ENCODE assay signal across 2 cellular contexts in genomic region chr3:65714138-65714537, GRCh38.
TF ChIP-seq lines count a peak whose summit lies in the region.

No MANE protein-coding gene starts in this region.

TF ChIP-seq in SK-N-SH treated with all-trans-retinoic acid at 6 μM for 48 hours, 23 proteins besides CTCF, POLR2A, EP300 and RAD21 (continued from another document):
- no peak for TF ChIP-seq TSHZ2 (CRISPR knock-in tag; IDR thresholded peaks at IDR 0.05)
- TF ChIP-seq POU6F1 (CRISPR knock-in tag; IDR thresholded peaks at IDR 0.05; ENCODE audit: borderline replicate concordance, low read depth), result no peak
- TF ChIP-seq PPARA (CRISPR knock-in tag; IDR thresholded peaks at IDR 0.05; ENCODE audit: borderline replicate concordance), result no peak
- TF ChIP-seq TOX (CRISPR knock-in tag; IDR thresholded peaks at IDR 0.05; ENCODE audit: borderline replicate concordance), result no peak
- no peak for TF ChIP-seq ESRRG (CRISPR knock-in tag; IDR thresholded peaks at IDR 0.05)
- TF ChIP-seq SNAI2 (CRISPR knock-in tag; IDR thresholded peaks at IDR 0.05), result no peak
- TF ChIP-seq ZFP3 (CRISPR knock-in tag; IDR thresholded peaks at IDR 0.05), result no peak
- TF ChIP-seq RARB (CRISPR knock-in tag; IDR thresholded peaks at IDR 0.05), result no peak
- no peak for TF ChIP-seq OSR1 (CRISPR knock-in tag; IDR thresholded peaks at IDR 0.05)
- TF ChIP-seq ZFP30 (CRISPR knock-in tag; IDR thresholded peaks at IDR 0.05), result no peak
- no peak for TF ChIP-seq CSDC2 (CRISPR knock-in tag; IDR thresholded peaks at IDR 0.05)
- no peak for TF ChIP-seq ZNF565 (CRISPR knock-in tag; conservative IDR thresholded peaks at IDR 0.05; ENCODE audit: low read depth)
- no peak for TF ChIP-seq ZNF8 (CRISPR knock-in tag; IDR thresholded peaks at IDR 0.05)
- TF ChIP-seq PATZ1 (CRISPR knock-in tag; IDR thresholded peaks at IDR 0.05; ENCODE audit: borderline replicate concordance), result no peak

TF ChIP-seq in SK-N-SH, 30 proteins besides CTCF, POLR2A, EP300 and RAD21 (continued from another document):
- no peak for TF ChIP-seq ZBTB33 (IDR thresholded peaks at IDR 0.05; ENCODE audit: borderline replicate concordance, low read depth)
- TF ChIP-seq USF1 (IDR thresholded peaks at IDR 0.05; ENCODE audit: borderline replicate concordance, low read depth), result no peak
